ENCODE assay signal across 16 cellular contexts in genomic region chr2:218995561-218995960, GRCh38. TPM values are rescaled to one million over a fixed set of nuclear protein-coding genes. Genes with fewer than 3 reads are reported as not detected.
DNase-seq lines count a peak whose midpoint lies in the region; ATAC-seq and TF ChIP-seq lines count a peak whose summit lies in the region.
"Had no signal": no experiment of that assay in that cellular context is flagged by ENCODE, and none has a peak within 500 bp of the region (broad histone marks: within the 10 kb centered on the region; RNA-seq: fewer than 3 reads in every experiment).

No MANE protein-coding gene starts in this region.

- H3K4me3 ChIP-seq in SK-N-SH (ENCODE audit: low read depth in 2 of 2, low read length in 1 of 2) (peak overlapping the region in 1 of 2 experiments; percentile 61; a peak in 1 of 4 replicates), MM.1S (ENCODE audit: low read length) (no peak overlapping the region), endocrine pancreas (ENCODE audit: control insufficient read depth, insufficient read depth, low read length) (no peak overlapping the region), smooth muscle cell (no peak overlapping the region), gastrocnemius medialis (no peak overlapping the region)

- no peaks in the 10 kb centered on the region for H3K9me3 ChIP-seq in SK-N-SH
- H3K9me3 ChIP-seq in MM.1S (replicated peaks; ENCODE audit: insufficient read depth, low read length), result no peaks in the 10 kb centered on the region
- H3K9me3 ChIP-seq in endocrine pancreas (ENCODE audit: control insufficient read depth, low read length), result no peaks in the 10 kb centered on the region
- H3K9me3 ChIP-seq in smooth muscle cell (replicated peaks; ENCODE audit: low read depth), result no peaks in the 10 kb centered on the region
- H3K9me3 ChIP-seq in gastrocnemius medialis, result no peaks in the 10 kb centered on the region
- H3K9me3 ChIP-seq: prostate gland, transverse colon had no signal

- no peaks in the 10 kb centered on the region for H3K36me3 ChIP-seq in SK-N-SH (replicated peaks in 1 of 2; ENCODE audit: control insufficient read depth in 1 of 2, insufficient read depth in 2 of 2, low read length in 1 of 2)
- H3K36me3 ChIP-seq in MM.1S (replicated peaks; ENCODE audit: insufficient read depth, low read length), result no peaks in the 10 kb centered on the region
- H3K36me3 ChIP-seq in endocrine pancreas (ENCODE audit: control insufficient read depth, insufficient read depth, low read length), result no peaks in the 10 kb centered on the region
- no peaks in the 10 kb centered on the region for H3K36me3 ChIP-seq in smooth muscle cell (ENCODE audit: low read depth)
- H3K36me3 ChIP-seq in gastrocnemius medialis, result no peaks in the 10 kb centered on the region
- H3K36me3 ChIP-seq: prostate gland, transverse colon had no signal

- TF ChIP-seq CTCF in SK-N-SH (IDR thresholded peaks at IDR 0.05) (no peak), MM.1S (IDR thresholded peaks at IDR 0.05; ENCODE audit: low read length) (no peak), smooth muscle cell (IDR thresholded peaks at IDR 0.05; ENCODE audit: borderline replicate concordance, insufficient read depth, poor library complexity, severe bottlenecking) (no peak), gastrocnemius medialis (IDR thresholded peaks at IDR 0.05 in 4 of 5, conservative IDR thresholded peaks at IDR 0.05 in 1 of 5) (no peak), RWPE1 (conservative IDR thresholded peaks at IDR 0.05; ENCODE audit: low read depth) (no peak)

- no peak for TF ChIP-seq RAD21 in SK-N-SH (IDR thresholded peaks at IDR 0.05; ENCODE audit: low read length)

- TF ChIP-seq EP300 in SK-N-SH (IDR thresholded peaks at IDR 0.05; ENCODE audit: borderline replicate concordance in 1 of 2, low read depth in 1 of 2, low read length in 1 of 2), result no peak

- H2AFZ ChIP-seq in SK-N-SH (ENCODE audit: low read depth) (no peak overlapping the region), MM.1S (ENCODE audit: low read length) (no peak overlapping the region), smooth muscle cell (ENCODE audit: low read depth) (no peak overlapping the region)

- DNase-seq in SK-N-SH, result no peak
- no peak for DNase-seq in MM.1S
- no peak for DNase-seq in smooth muscle cell (lab: John Stamatoyannopoulos, UW; ENCODE audit: unreplicated experiment)
- DNase-seq in KG1 (lab: John Stamatoyannopoulos, UW), result no peak
- DNase-seq in gastrocnemius medialis, result no peak
- DNase-seq in RWPE1 (ENCODE audit: low spot score), result no peak

- in situ Hi-C loops in gastrocnemius medialis (cut with MboI; ENCODE audit: low sequenced_read_pairs in 4 of 4), result no loop called here

- H3K9me2 ChIP-seq in SK-N-SH (no peaks in the 10 kb centered on the region), MM.1S (replicated peaks; ENCODE audit: insufficient read depth, low read length) (no peaks in the 10 kb centered on the region)

- H3K9ac ChIP-seq in SK-N-SH (no peak overlapping the region), MM.1S (ENCODE audit: low read length) (no peak overlapping the region), endocrine pancreas (ENCODE audit: control insufficient read depth, insufficient read depth, low read length) (peak overlapping the region; percentile 25), smooth muscle cell (ENCODE audit: low read depth) (no peak overlapping the region)

- peak overlapping the region; percentile 73 for H3K4me2 ChIP-seq in SK-N-SH
- peak overlapping the region; percentile 88; the same call in 1 of the 2 replicates for H3K4me2 ChIP-seq in MM.1S (ENCODE audit: low read depth, low read length)
- peak overlapping the region; percentile 71 for H3K4me2 ChIP-seq in smooth muscle cell

- CTCF ChIA-PET in SK-N-SH (lab: Yijun Ruan, JAX), result interaction anchor here (0.6 to 12.8 kb wide), 36 partner anchors 8 to 223 kb away, joined by 3 to 258 read pairs (median 6); partner anchors contain the start of genes ABCB6, CDK5R2, CFAP65 and FEV
- CTCF ChIA-PET in RWPE1 (lab: Yijun Ruan, JAX), result interaction anchor here (0.6 to 7.7 kb wide), 14 partner anchors 10 to 1589 kb away, joined by 3 to 53 read pairs (median 5); partner anchors contain the start of gene CFAP65

- H3F3A ChIP-seq in SK-N-SH (replicated peaks; ENCODE audit: insufficient read depth), result no peaks in the 10 kb centered on the region
- no peaks in the 10 kb centered on the region for H3F3A ChIP-seq in MM.1S (ENCODE audit: insufficient read depth, low read length)
- no peaks in the 10 kb centered on the region for H3F3A ChIP-seq in smooth muscle cell (ENCODE audit: low read depth)

- H4K20me1 ChIP-seq in SK-N-SH (ENCODE audit: insufficient read depth) (no peaks in the 10 kb centered on the region), MM.1S (ENCODE audit: insufficient read depth, low read length) (no peaks in the 10 kb centered on the region), smooth muscle cell (ENCODE audit: low read depth) (no peaks in the 10 kb centered on the region)

- POLR2A ChIA-PET in SK-N-SH (lab: Yijun Ruan, JAX), result interaction anchor here (1.0 to 6.8 kb wide), 9 partner anchors 8 to 159 kb away, joined by 3 to 89 read pairs (median 5); partner anchors contain the start of genes CDK5R2 and FEV
- POLR2A ChIA-PET in RWPE1 (lab: Yijun Ruan, JAX; ENCODE audit: low non-redundant PET), result no interaction called here

- H3K4me1 ChIP-seq in SK-N-SH (ENCODE audit: control insufficient read depth in 1 of 2, insufficient read depth in 2 of 2, low read depth in 1 of 2, low read length in 1 of 2) (peaks cover 0 to 55% of the 10 kb centered on the region in 2 experiments; a peak in 2 of 4 replicates), MM.1S (ENCODE audit: low read length) (0 out of 2 replicates have a peak, but pooled peaks cover 6% of the 10 kb centered on the region), endocrine pancreas (ENCODE audit: control insufficient read depth, insufficient read depth, low read length) (no peaks in the 10 kb centered on the region), smooth muscle cell (ENCODE audit: low read depth) (peaks cover 22% of the 10 kb centered on the region), gastrocnemius medialis (peaks cover 10 to 18% of the 10 kb centered on the region in 2 donors)

- H3K27ac ChIP-seq in SK-N-SH (ENCODE audit: low read depth in 2 of 2, low read length in 1 of 2) (no peak overlapping the region; a peak in 1 of 4 replicates), MM.1S (ENCODE audit: low read length) (no peak overlapping the region), smooth muscle cell (ENCODE audit: low read depth) (no peak overlapping the region), gastrocnemius medialis (no peak overlapping the region), RWPE1 (no peak overlapping the region)

- H3K27me3 ChIP-seq in SK-N-SH (ENCODE audit: insufficient read depth) (no peaks in the 10 kb centered on the region), MM.1S (replicated peaks; ENCODE audit: insufficient read depth, low read length) (peaks cover 94% of the 10 kb centered on the region), endocrine pancreas (ENCODE audit: control insufficient read depth, insufficient read depth, low read length) (no peaks in the 10 kb centered on the region), smooth muscle cell (ENCODE audit: low read depth) (peaks cover 69% of the 10 kb centered on the region), gastrocnemius medialis (peaks cover 52 to 64% (median 54%) of the 10 kb centered on the region in 3 donors)

- intact Hi-C loops in gastrocnemius medialis (cut with DNase I; ENCODE audit: low total_unique reads), result loop anchor here (5.0 to 10.0 kb wide), 2 partner anchors 257 to 299 kb away; partner anchors contain the start of genes TUBA4A and TUBA4B

- H3K79me2 ChIP-seq in SK-N-SH (ENCODE audit: insufficient read depth) (no peaks in the 10 kb centered on the region), MM.1S (ENCODE audit: low read length) (no peaks in the 10 kb centered on the region), smooth muscle cell (ENCODE audit: low read depth) (no peaks in the 10 kb centered on the region)

- ATAC-seq in SK-N-SH treated with all-trans-retinoic acid at 6 μM for 48 hours (no peak), gastrocnemius medialis (no peak)

- TF ChIP-seq POLR2A in gastrocnemius medialis (IDR thresholded peaks at IDR 0.05), result no peak

- 28% methylated on average over 8 of the region's 8 CpGs for WGBS in SK-N-SH (ENCODE audit: low lambda C conversion rate)
- 36% methylated on average over 8 of the region's 8 CpGs for WGBS in smooth muscle cell (ENCODE audit: low lambda C conversion rate)

TF ChIP-seq in SK-N-SH, 30 proteins besides CTCF, POLR2A, EP300 and RAD21 (continues in another document):
- TF ChIP-seq RXRA (IDR thresholded peaks at IDR 0.05; ENCODE audit: borderline replicate concordance, low read depth), result no peak
- no peak for TF ChIP-seq GATA2 (CRISPR knock-in tag; IDR thresholded peaks at IDR 0.05)
- no peak for TF ChIP-seq TCF12 (IDR thresholded peaks at IDR 0.05)
- TF ChIP-seq RFX5 (IDR thresholded peaks at IDR 0.05; ENCODE audit: low read length), result no peak

TF ChIP-seq in SK-N-SH treated with all-trans-retinoic acid at 6 μM for 48 hours, 23 proteins besides CTCF, POLR2A, EP300 and RAD21 (continues in another document):
- no peak for TF ChIP-seq ARNTL (CRISPR knock-in tag; IDR thresholded peaks at IDR 0.05; ENCODE audit: borderline replicate concordance, low read depth)

RNA-seq across cellular contexts. Expression of gene CRYBA2, which starts 2.3 kb away (rescaled TPM):
- polyA plus RNA-seq in SK-N-SH (2012; rRNA removed) (not detected in 2 replicates), smooth muscle cell (not detected in 2 replicates)
- 0.10 TPM in 1 of 2 replicates, not detected in the other for polyA plus RNA-seq in SK-N-SH (2012; cell fraction: cytosol; rRNA removed)
- polyA plus RNA-seq in SK-N-SH (2012; cell fraction: nucleus; rRNA removed), result not detected in 2 replicates
- total RNA-seq in smooth muscle cell (not detected in 2 replicates), gastrocnemius medialis (not detected)
- total RNA-seq: epithelial cell of proximal tubule, IMR-90, mesenteric fat pad, skeletal muscle tissue, T-helper 17 cell had no signal
- polyA plus RNA-seq: IMR-90, neural cell had no signal

RNA-seq across cellular contexts. Expression of gene FEV, which starts 10.6 kb away (rescaled TPM):
- polyA plus RNA-seq in SK-N-SH (2012; rRNA removed) (0.53 and 1.2 TPM in 2 replicates), smooth muscle cell (not detected in 2 replicates)
- polyA plus RNA-seq in SK-N-SH (2012; cell fraction: cytosol; rRNA removed), result 1.4 and 3.0 TPM in 2 replicates
- polyA plus RNA-seq in SK-N-SH (2012; cell fraction: nucleus; rRNA removed), result 0.80 and 2.9 TPM in 2 replicates
- total RNA-seq in smooth muscle cell (not detected in 2 replicates), gastrocnemius medialis (not detected)
- total RNA-seq: epithelial cell of proximal tubule, IMR-90, mesenteric fat pad, skeletal muscle tissue, T-helper 17 cell had no signal
- polyA plus RNA-seq: IMR-90, neural cell had no signal

RNA-seq across cellular contexts. Expression of gene CDK5R2, which starts 36.1 kb away (rescaled TPM):
- polyA plus RNA-seq in SK-N-SH (2012; rRNA removed) (0.19 and 0.26 TPM in 2 replicates), smooth muscle cell (0.62 TPM in 1 of 2 replicates, not detected in the other)
- 0.35 and 0.56 TPM in 2 replicates for polyA plus RNA-seq in SK-N-SH (2012; cell fraction: cytosol; rRNA removed)
- 0.13 and 0.31 TPM in 2 replicates for polyA plus RNA-seq in SK-N-SH (2012; cell fraction: nucleus; rRNA removed)
- total RNA-seq in smooth muscle cell (not detected in 2 replicates), gastrocnemius medialis (not detected)
- total RNA-seq: epithelial cell of proximal tubule, IMR-90, mesenteric fat pad, prostate gland, skeletal muscle tissue, T-helper 17 cell had no signal
- polyA plus RNA-seq: IMR-90 had no signal

RNA-seq across cellular contexts. Expression of gene CFAP65, which starts 45.8 kb away (rescaled TPM):
- polyA plus RNA-seq in SK-N-SH (2012; rRNA removed), result 0.95 and 1.7 TPM in 2 replicates
- polyA plus RNA-seq in SK-N-SH (2012; cell fraction: cytosol; rRNA removed), result 0.42 and 0.73 TPM in 2 replicates
- polyA plus RNA-seq in SK-N-SH (2012; cell fraction: nucleus; rRNA removed), result 1.8 and 1.9 TPM in 2 replicates
- total RNA-seq in smooth muscle cell, result not detected in 2 replicates
- polyA plus RNA-seq in smooth muscle cell, result not detected in 2 replicates
- under 1 TPM in 1 of 4 donors, not detected in 3; 0.09 TPM for total RNA-seq in gastrocnemius medialis
- total RNA-seq: IMR-90, mesenteric fat pad, skeletal muscle tissue, T-helper 17 cell had no signal
- polyA plus RNA-seq: IMR-90 had no signal
